ENCODE assay signal across 8 cellular contexts in genomic region chr7:91880413-91881241, GRCh38. TPM values are rescaled to one million over a fixed set of nuclear protein-coding genes. Genes with fewer than 3 reads are reported as not detected.
A peak's percentile ranks its signal among the peaks of the same experiment; 100 is the strongest.
DNase-seq lines count a peak whose midpoint lies in the region; ATAC-seq and TF ChIP-seq lines count a peak whose summit lies in the region.

Gene MTERF1, minus strand, starts transcription at chr7:91880702. Its CDS starts 619 bp downstream, at chr7:91880083.

- no peaks in the 10 kb centered on the region for H3K9me2 ChIP-seq in OCI-LY1 (ENCODE audit: low read depth, low read length)

- H3K4me1 ChIP-seq in OCI-LY1 (ENCODE audit: insufficient read depth, low read length, severe bottlenecking) = peaks cover 28% of the 10 kb centered on the region

- peaks cover 24% of the 10 kb centered on the region for H3K36me3 ChIP-seq in OCI-LY1 (ENCODE audit: insufficient read depth, low read length)

- peak within 1 kb of the TSS; percentile 97 for H2AFZ ChIP-seq in OCI-LY1 (ENCODE audit: low read length)

- H3K9ac ChIP-seq in OCI-LY1 (ENCODE audit: low read length) = peak within 1 kb of the TSS; percentile 78

- H3K4me3 ChIP-seq in OCI-LY1 (ENCODE audit: low read depth, low read length, poor library complexity, severe bottlenecking) = peak within 1 kb of the TSS; percentile 79
- H3K4me3 ChIP-seq in epithelial cell of esophagus (ENCODE audit: low read length) = peak within 1 kb of the TSS; percentile 60

- no peaks in the 10 kb centered on the region for H4K20me1 ChIP-seq in OCI-LY1 (ENCODE audit: insufficient read depth, low read length)

- no peak within 1 kb of the TSS for H3K27ac ChIP-seq in OCI-LY1 (ENCODE audit: low read depth, low read length, poor library complexity, severe bottlenecking)

- H3F3A ChIP-seq in OCI-LY1 (ENCODE audit: insufficient read depth, low read length) = no peaks in the 10 kb centered on the region

- peaks cover 36% of the 10 kb centered on the region for H3K79me2 ChIP-seq in OCI-LY1 (ENCODE audit: insufficient read depth, low read length)

- H3K27me3 ChIP-seq in OCI-LY1 (ENCODE audit: insufficient read depth, low read length) = no peaks in the 10 kb centered on the region

- ATAC-seq in GM21515 (IDR thresholded peaks at IDR 0.05; ENCODE audit: unreplicated experiment) = peak; percentile 99

- DNase-seq in DMS 273 (lab: John Stamatoyannopoulos, UW; ENCODE audit: unreplicated experiment) (peak; percentile 99), HuH-7 (ENCODE audit: low spot score) (peak; percentile 86), epithelial cell of esophagus (ENCODE audit: low read depth) (peak; percentile 94), mucosa of gallbladder (ENCODE audit: low spot score) (peak; percentile 94)
- DNase-seq in activated CD8-positive, alpha-beta memory T cell treated with anti-CD3 and anti-CD28 coated beads, Interleukin-2, amount 50 U/mL, for 48 hours = peak; percentile 97
- DNase-seq in stimulated activated CD8-positive, alpha-beta memory T cell treated with anti-CD3 and anti-CD28 coated beads, Interleukin-4, amount 100 ng/mL, for 4 hours (ENCODE audit: low read depth in 2 of 2, low spot score in 1 of 2) = peak; percentile 83 to 88

- TF ChIP-seq CTCF in OCI-LY1 (IDR thresholded peaks at IDR 0.05; ENCODE audit: low read length) (peak; percentile 100), epithelial cell of esophagus (IDR thresholded peaks at IDR 0.05; ENCODE audit: insufficient read depth, low read depth, low read length, missing control alignments) (peak; percentile 83)

- no peaks in the 10 kb centered on the region for H3K9me3 ChIP-seq in OCI-LY1 (ENCODE audit: low read length)

- H3K4me2 ChIP-seq in OCI-LY1 (ENCODE audit: low read length) = peak within 1 kb of the TSS; percentile 89

RNA-seq across cellular contexts. Expression of gene MTERF1, which starts in this region (rescaled TPM):
- total RNA-seq in mucosa of gallbladder = 11.7 TPM
